Comparison of ENCODE assay signal across 17 cellular contexts in genomic region chr7:47320296-47320695, GRCh38.
DNase-seq lines count a peak whose midpoint lies in the region; ATAC-seq and TF ChIP-seq lines count a peak whose summit lies in the region.
"Had no signal": no experiment of that assay in that cellular context is flagged by ENCODE, and none has a peak within 500 bp of the region (broad histone marks: within the 10 kb centered on the region; RNA-seq: fewer than 3 reads in every experiment).

No MANE protein-coding gene starts in this region.

- no peak for TF ChIP-seq POLR2A in esophagus muscularis mucosa (IDR thresholded peaks at IDR 0.05; ENCODE audit: low read depth)

- no peak for TF ChIP-seq EP300 in esophagus muscularis mucosa (IDR thresholded peaks at IDR 0.05)

- no peak for ATAC-seq in GM21390 (IDR thresholded peaks at IDR 0.05; ENCODE audit: unreplicated experiment)

- no peaks in the 10 kb centered on the region for H3K27me3 Mint-ChIP-seq in neural crest cell (ENCODE audit: low read depth)

- TF ChIP-seq CTCF in esophagus muscularis mucosa (IDR thresholded peaks at IDR 0.05) (no peak), neural crest cell (conservative IDR thresholded peaks at IDR 0.05) (no peak)

- H3K9me3 ChIP-seq in esophagus muscularis mucosa: no peaks in the 10 kb centered on the region
- H3K9me3 ChIP-seq: HAP-1, Peyer's patch, SJCRH30 had no signal

- intact Hi-C loops in esophagus muscularis mucosa (cut with DNase I): no loop called here

- peaks cover 29% of the 10 kb centered on the region for H3K36me3 Mint-ChIP-seq in neural crest cell (ENCODE audit: low read depth)
- H3K36me3 Mint-ChIP-seq: CD8-positive, alpha-beta memory T cell had no signal

- H3K36me3 ChIP-seq in esophagus muscularis mucosa: peaks cover 0 to 28% (median 11%) of the 10 kb centered on the region in 4 donors

- H3K27ac ChIP-seq in esophagus muscularis mucosa (replicated peaks in 1 of 4): no peak overlapping the region
- H3K27ac ChIP-seq: Peyer's patch, SJCRH30 had no signal

- peaks cover 71% of the 10 kb centered on the region for H3K4me1 Mint-ChIP-seq in neural crest cell
- H3K4me1 Mint-ChIP-seq: CD8-positive, alpha-beta memory T cell had no signal

- H3K4me3 Mint-ChIP-seq in neural crest cell: no peak overlapping the region
- H3K4me3 Mint-ChIP-seq: CD8-positive, alpha-beta memory T cell had no signal

- no peaks in the 10 kb centered on the region for H3K27me3 ChIP-seq in esophagus muscularis mucosa
- H3K27me3 ChIP-seq: Peyer's patch, SJCRH30 had no signal

- H3K27ac Mint-ChIP-seq in neural crest cell (ENCODE audit: unreplicated experiment): peak overlapping the region; percentile 90
- H3K27ac Mint-ChIP-seq: CD8-positive, alpha-beta memory T cell had no signal

- peaks cover 10% of the 10 kb centered on the region for H3K9me3 Mint-ChIP-seq in neural crest cell

- peak; percentile 58 for DNase-seq in ELR (ENCODE audit: low read depth)
- peak; percentile 28 for DNase-seq in M059J (ENCODE audit: low read depth)
- DNase-seq in esophagus muscularis mucosa (ENCODE audit: extremely low spot score): peak; percentile 45
- no peak for DNase-seq in neural crest cell (ENCODE audit: low read depth, low spot score)
- no peak for DNase-seq in COLO668 (lab: John Stamatoyannopoulos, UW; ENCODE audit: unreplicated experiment)
- DNase-seq in NCI-H2081 (lab: John Stamatoyannopoulos, UW): no peak
- DNase-seq in DMS79 (lab: John Stamatoyannopoulos, UW): no peak
- DNase-seq: CD8-positive, alpha-beta memory T cell; DMS153; NCI-H1092; NCI-H1694 treated with DMSO at 0.1 percent for 48 hours; NCI-H2171; NCI-H774; Peyer's patch; SJCRH30 had no signal

- no peak overlapping the region for H3K4me3 ChIP-seq in esophagus muscularis mucosa
- H3K4me3 ChIP-seq: HAP-1, Peyer's patch, SJCRH30 had no signal

- peaks cover 10 to 38% (median 13%) of the 10 kb centered on the region in 4 donors for H3K4me1 ChIP-seq in esophagus muscularis mucosa
- H3K4me1 ChIP-seq: Peyer's patch had no signal

- WGBS in esophagus muscularis mucosa: 93% methylated on average over 4 of the region's 5 CpGs

Comparison
In these comparisons a context has a peak if more than half of its experiments do, and no peak if none do; other contexts are left out.
1. DNase-seq: peak in ELR (single experiment), M059J (single experiment) and esophagus muscularis mucosa (single experiment); none in neural crest cell (single experiment), COLO668 (single experiment), NCI-H2081 (0 of 2) and DMS79 (single experiment).